Comparison of ENCODE assay signal across 8 cellular contexts in the genomic region with DNA sequence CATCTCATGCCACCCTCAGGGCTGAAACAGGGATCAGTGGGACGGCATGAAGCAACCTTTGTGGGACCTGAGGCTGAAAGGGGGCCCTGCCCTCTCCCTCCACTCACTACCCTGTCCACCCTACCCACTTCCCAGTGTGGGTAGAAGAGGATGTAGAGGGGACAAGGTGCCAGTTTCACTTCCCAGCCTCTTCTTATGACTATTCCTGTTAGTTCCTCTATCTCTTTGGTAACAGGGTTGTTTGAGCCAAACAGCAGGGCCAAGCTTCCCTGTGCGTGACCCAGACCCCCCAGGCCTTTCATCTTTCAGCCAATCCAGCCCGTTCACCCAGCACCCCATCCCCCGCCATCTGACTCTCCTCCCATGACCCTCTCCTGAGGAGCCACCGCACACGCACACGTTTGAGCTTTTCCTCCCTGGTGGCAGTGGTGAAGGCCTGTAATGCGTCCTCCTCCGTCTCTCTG.
A peak's percentile ranks its signal among the peaks of the same experiment; 100 is the strongest.
DNase-seq lines count a peak whose midpoint lies in the region; ATAC-seq lines count a peak whose summit lies in the region.

No MANE protein-coding gene starts in this region.

- H3K9me3 Mint-ChIP-seq in CD4-positive, alpha-beta memory T cell, result peaks cover 0 to 1% (median 0%) of the 10 kb centered on the region in 8 donors

- H3K9me3 ChIP-seq in CD4-positive, alpha-beta memory T cell (ENCODE audit: control insufficient read depth in 1 of 2, low read length in 2 of 2), result no peaks in the 10 kb centered on the region

- no peak for ATAC-seq in GM21381 (IDR thresholded peaks at IDR 0.05; ENCODE audit: unreplicated experiment)
- ATAC-seq in HG02973 (IDR thresholded peaks at IDR 0.05; ENCODE audit: unreplicated experiment), result no peak

- H3K27me3 Mint-ChIP-seq in CD4-positive, alpha-beta memory T cell, result no peaks in the 10 kb centered on the region

- H3K4me3 ChIP-seq in CD4-positive, alpha-beta memory T cell (ENCODE audit: low read length in 2 of 2), result no peak overlapping the region

- peaks cover 4% of the 10 kb centered on the region for H3K36me3 ChIP-seq in CD4-positive, alpha-beta memory T cell (ENCODE audit: insufficient read depth, low read length)

- peak overlapping the region in 6 of 7 donors; percentile 9 to 82 (median 67) for H3K27ac Mint-ChIP-seq in CD4-positive, alpha-beta memory T cell

- no peak for DNase-seq in CD4-positive, alpha-beta memory T cell
- DNase-seq in SIG-M5 (lab: John Stamatoyannopoulos, UW), result peak; percentile 89
- DNase-seq in germinal center (ENCODE audit: low spot score), result peak; percentile 83
- peak; percentile 89 for DNase-seq in pons (ENCODE audit: low spot score)
- DNase-seq in SK-N-DZ (ENCODE audit: low spot score), result no peak
- DNase-seq in AG08396 (ENCODE audit: low spot score), result no peak

- H3K4me1 ChIP-seq in CD4-positive, alpha-beta memory T cell (ENCODE audit: insufficient read depth, low read length), result peaks cover 41% of the 10 kb centered on the region

- H3K4me1 Mint-ChIP-seq in CD4-positive, alpha-beta memory T cell, result peaks cover 17 to 43% (median 33%) of the 10 kb centered on the region in 4 donors

- H3K4me3 Mint-ChIP-seq in CD4-positive, alpha-beta memory T cell, result no peak overlapping the region

- H3K36me3 Mint-ChIP-seq in CD4-positive, alpha-beta memory T cell, result peaks cover 19 to 41% of the 10 kb centered on the region in 2 donors

- no peaks in the 10 kb centered on the region for H3K27me3 ChIP-seq in CD4-positive, alpha-beta memory T cell (ENCODE audit: insufficient read depth, low read length)

- POLR2A ChIA-PET in CD4-positive, alpha-beta memory T cell (lab: Charles Lee; ENCODE audit: partially characterized antibody), result no interaction called here

- intact Hi-C loops in CD4-positive, alpha-beta memory T cell (cut with micrococcal nuclease), result no loop called here

- no peak overlapping the region for H3K27ac ChIP-seq in CD4-positive, alpha-beta memory T cell (ENCODE audit: low read depth, low read length)

- CTCF ChIA-PET in CD4-positive, alpha-beta memory T cell (lab: Charles Lee; ENCODE audit: partially characterized antibody), result interaction anchor here (1.3 kb wide), 1 partner anchor 92 kb away, joined by 3 read pairs; no protein-coding TSS in a partner anchor

Comparison
In these comparisons a context has a peak if more than half of its experiments do, and no peak if none do; other contexts are left out.
1. DNase-seq: peak in SIG-M5 (single experiment), germinal center (single experiment) and pons (single experiment); none in CD4-positive, alpha-beta memory T cell (0 of 5), SK-N-DZ (single experiment) and AG08396 (single experiment).